23 cellular contexts compared by ENCODE assay signal in the genomic region with DNA sequence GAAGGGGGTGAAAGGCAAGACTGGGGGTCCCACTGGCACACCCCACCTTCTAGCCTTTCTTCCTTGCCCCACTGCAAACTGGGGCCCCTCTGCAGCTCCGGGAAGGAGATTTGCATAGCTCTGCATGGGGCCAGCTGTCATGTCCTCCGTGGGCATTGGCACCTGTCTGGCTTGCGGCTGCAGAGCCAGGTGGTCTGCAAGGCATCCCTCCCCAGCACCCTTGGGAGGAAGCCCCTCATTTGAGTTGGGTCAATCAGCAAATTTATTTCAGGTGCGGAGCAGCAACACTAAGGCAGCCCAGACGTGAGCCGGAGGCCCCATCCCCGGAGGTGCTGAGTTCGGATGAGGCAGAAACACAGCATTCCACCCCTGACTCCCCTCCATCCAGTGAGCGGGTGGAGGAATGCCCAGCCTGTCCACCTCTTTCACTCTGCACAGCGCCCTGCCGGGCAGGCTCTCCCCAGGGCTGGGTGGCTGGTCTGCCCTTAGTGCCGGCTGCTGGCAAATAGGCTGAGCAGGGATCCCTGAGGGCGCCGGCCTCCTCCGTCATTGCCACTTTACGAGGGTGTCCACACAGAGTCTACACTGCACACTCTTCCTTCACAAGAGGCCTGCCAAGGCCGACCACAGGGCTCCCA.
"Had no signal": no experiment of that assay in that cellular context is flagged by ENCODE, and none has a peak within 500 bp of the region (broad histone marks: within the 10 kb centered on the region; RNA-seq: fewer than 3 reads in every experiment).

No MANE protein-coding gene starts in this region.

- H3K27ac ChIP-seq: body of pancreas, cardiac muscle cell, hepatocyte, left lung, right lobe of liver, VCaP had no signal

- H3K4me1 ChIP-seq: body of pancreas, left lung, right lobe of liver had no signal

- H3K4me3 Mint-ChIP-seq: activated CD4-positive, alpha-beta memory T cell treated with anti-CD3 and anti-CD28 coated beads, Interleukin-2, amount 10 ng/mL, durations not matched to agents 7 days and 5 days; activated CD4-positive, alpha-beta T cell treated with anti-CD3 and anti-CD28 coated beads, Interleukin-2, amount 10 ng/mL, durations not matched to agents 24 days and 14 days; activated naive CD4-positive, alpha-beta T cell treated with anti-CD3 and anti-CD28 coated beads, Interleukin-2, amount 50 U/mL, for 24 hours; dendritic cell treated with granulocyte-macrophage colony-stimulating factor and Interleukin-4, amounts not matched to agents 40 ng/mL and 50 ng/mL, for 4 days; nephron progenitor cell; T-helper 2 cell treated with Interferon-gamma antibody and Interleukin-4, amounts not matched to agents 5 μg/mL and 100 μg/mL, for 36 hours had no signal

- H3K36me3 Mint-ChIP-seq: activated naive CD4-positive, alpha-beta T cell treated with anti-CD3 and anti-CD28 coated beads, Interleukin-2, amount 50 U/mL, for 24 hours had no signal

- H2AFZ ChIP-seq: hepatocyte had no signal

- H3K27ac Mint-ChIP-seq: activated CD4-positive, alpha-beta memory T cell treated with anti-CD3 and anti-CD28 coated beads, Interleukin-2, amount 10 ng/mL, durations not matched to agents 7 days and 5 days; activated CD4-positive, alpha-beta T cell treated with anti-CD3 and anti-CD28 coated beads, Interleukin-2, amount 10 ng/mL, durations not matched to agents 24 days and 14 days; activated naive CD4-positive, alpha-beta T cell treated with anti-CD3 and anti-CD28 coated beads, Interleukin-2, amount 50 U/mL, for 24 hours; dendritic cell treated with granulocyte-macrophage colony-stimulating factor and Interleukin-4, amounts not matched to agents 40 ng/mL and 50 ng/mL, for 4 days; nephron progenitor cell; T-helper 2 cell treated with Interferon-gamma antibody and Interleukin-4, amounts not matched to agents 5 μg/mL and 100 μg/mL, for 36 hours had no signal

- H3K27me3 Mint-ChIP-seq: activated CD4-positive, alpha-beta memory T cell treated with anti-CD3 and anti-CD28 coated beads, Interleukin-2, amount 10 ng/mL, durations not matched to agents 7 days and 5 days; activated CD4-positive, alpha-beta T cell treated with anti-CD3 and anti-CD28 coated beads, Interleukin-2, amount 10 ng/mL, durations not matched to agents 24 days and 14 days; activated naive CD4-positive, alpha-beta T cell treated with anti-CD3 and anti-CD28 coated beads, Interleukin-2, amount 50 U/mL, for 24 hours; dendritic cell treated with granulocyte-macrophage colony-stimulating factor and Interleukin-4, amounts not matched to agents 40 ng/mL and 50 ng/mL, for 4 days had no signal

- H3K4me2 ChIP-seq: hepatocyte had no signal

- H3K36me3 ChIP-seq: cardiac muscle cell, left lung, right lobe of liver had no signal

- DNase-seq: activated CD4-positive, alpha-beta memory T cell treated with anti-CD3 and anti-CD28 coated beads, Interleukin-2, amount 10 ng/mL, durations not matched to agents 7 days and 5 days; activated CD4-positive, alpha-beta T cell treated with anti-CD3 and anti-CD28 coated beads, Interleukin-2, amount 10 ng/mL, durations not matched to agents 24 days and 14 days; activated gamma-delta T cell treated with Interleukin-2 at 50 U/mL for 16 hours; activated T-cell treated with anti-CD3 and anti-CD28 coated beads, Interleukin-2, amount 50 U/mL, for 1 hour; anterior cingulate cortex; body of pancreas; effector CD8-positive, alpha-beta T cell; foreskin melanocyte; kidney glomerular epithelial cell; nephron progenitor cell; nucleus accumbens; small intestine; stimulated activated CD4-positive, alpha-beta T cell treated with anti-CD3 and anti-CD28 coated beads, Interleukin-15, amount 100 ng/mL, for 24 hours; stimulated activated naive CD4-positive, alpha-beta T cell had no signal

- H3K9me3 ChIP-seq: body of pancreas, left lung, right lobe of liver had no signal

- H3K4me3 ChIP-seq: body of pancreas, cardiac muscle cell, hepatocyte, left lung, right lobe of liver had no signal

- H3K27me3 ChIP-seq: body of pancreas, cardiac muscle cell, hepatocyte, right lobe of liver had no signal

- H3K9me3 Mint-ChIP-seq: activated CD4-positive, alpha-beta T cell treated with anti-CD3 and anti-CD28 coated beads, Interleukin-2, amount 10 ng/mL, durations not matched to agents 24 days and 14 days; activated naive CD4-positive, alpha-beta T cell treated with anti-CD3 and anti-CD28 coated beads, Interleukin-2, amount 50 U/mL, for 24 hours; dendritic cell treated with granulocyte-macrophage colony-stimulating factor and Interleukin-4, amounts not matched to agents 40 ng/mL and 50 ng/mL, for 4 days; nephron progenitor cell; T-helper 2 cell treated with Interferon-gamma antibody and Interleukin-4, amounts not matched to agents 5 μg/mL and 100 μg/mL, for 36 hours had no signal

- ATAC-seq: activated CD4-positive, CD25-positive, alpha-beta regulatory T cell treated with anti-CD3 and anti-CD28 coated beads, Interleukin-2, amount 50 U/mL, for 24 hours; body of pancreas; left lung had no signal

- H3K4me1 Mint-ChIP-seq: activated CD4-positive, alpha-beta memory T cell treated with anti-CD3 and anti-CD28 coated beads, Interleukin-2, amount 10 ng/mL, durations not matched to agents 7 days and 5 days; activated CD4-positive, alpha-beta T cell treated with anti-CD3 and anti-CD28 coated beads, Interleukin-2, amount 10 ng/mL, durations not matched to agents 24 days and 14 days; activated naive CD4-positive, alpha-beta T cell treated with anti-CD3 and anti-CD28 coated beads, Interleukin-2, amount 50 U/mL, for 24 hours had no signal
